In genomic region chr1:229855999-229856650, GRCh38 we compare ENCODE assay signal across 8 cellular contexts.
A peak's percentile ranks its signal among the peaks of the same experiment; 100 is the strongest.
DNase-seq lines count a peak whose midpoint lies in the region; ATAC-seq and TF ChIP-seq lines count a peak whose summit lies in the region.

No MANE protein-coding gene starts in this region.

- no peaks in the 10 kb centered on the region for H3K36me3 ChIP-seq in aorta (ENCODE audit: control insufficient read depth in 1 of 2, insufficient read depth in 2 of 2, low read length in 1 of 2)
- no peaks in the 10 kb centered on the region for H3K36me3 ChIP-seq in adrenal gland (replicated peaks in 1 of 2)

- in situ Hi-C loops in KBM-7 (cut with MboI; ENCODE audit: low pct_unique_long_range_greater_than_20kb, low sequenced_read_pairs): no loop called here

- DNase-seq in NCI-H2107 treated with DMSO at 0.1 percent for 48 hours (lab: John Stamatoyannopoulos, UW; ENCODE audit: unreplicated experiment) (peak; percentile 15), NCI-H2107 (lab: John Stamatoyannopoulos, UW) (no peak), KBM-7 (peak; percentile 56), putamen (ENCODE audit: low spot score) (peak; percentile 41), aorta (no peak), adrenal gland (no peak)
- no peak for DNase-seq in activated T-helper 2 cell treated with anti-CD3 and anti-CD28 coated beads, Interferon-gamma antibody, Interleukin-2, Interleukin-4, amounts not matched to agents 10 μg/mL and 5 μg/mL and 100 μg/mL, durations not matched to agents 14 hours and 24 hours and 36 hours (ENCODE audit: low spot score)

- peak overlapping the region; percentile 74 for H3K4me3 Mint-ChIP-seq in activated T-helper 2 cell treated with anti-CD3 and anti-CD28 coated beads, Interferon-gamma antibody, Interleukin-2, Interleukin-4, amounts not matched to agents 10 μg/mL and 5 μg/mL and 100 μg/mL, durations not matched to agents 14 hours and 24 hours and 36 hours (ENCODE audit: low read depth)

- H3K36me3 Mint-ChIP-seq in activated T-helper 2 cell treated with anti-CD3 and anti-CD28 coated beads, Interferon-gamma antibody, Interleukin-2, Interleukin-4, amounts not matched to agents 10 μg/mL and 5 μg/mL and 100 μg/mL, durations not matched to agents 14 hours and 24 hours and 36 hours (ENCODE audit: low read depth): no peaks in the 10 kb centered on the region

- H3K27ac ChIP-seq in aorta (ENCODE audit: low read depth in 1 of 2, low read length in 2 of 2): no peak overlapping the region
- H3K27ac ChIP-seq in adrenal gland: no peak overlapping the region

- peaks cover 6% of the 10 kb centered on the region for H3K27me3 Mint-ChIP-seq in activated T-helper 2 cell treated with anti-CD3 and anti-CD28 coated beads, Interferon-gamma antibody, Interleukin-2, Interleukin-4, amounts not matched to agents 10 μg/mL and 5 μg/mL and 100 μg/mL, durations not matched to agents 14 hours and 24 hours and 36 hours (ENCODE audit: low read depth)

- H3K27ac Mint-ChIP-seq in activated T-helper 2 cell treated with anti-CD3 and anti-CD28 coated beads, Interferon-gamma antibody, Interleukin-2, Interleukin-4, amounts not matched to agents 10 μg/mL and 5 μg/mL and 100 μg/mL, durations not matched to agents 14 hours and 24 hours and 36 hours: peak overlapping the region; percentile 28

- no peak for TF ChIP-seq CTCF in adrenal gland (IDR thresholded peaks at IDR 0.05)

- H3K9me3 ChIP-seq in aorta (ENCODE audit: control insufficient read depth, low read length): no peaks in the 10 kb centered on the region
- no peaks in the 10 kb centered on the region for H3K9me3 ChIP-seq in adrenal gland (replicated peaks in 1 of 3)

- no peaks in the 10 kb centered on the region for H3K9me3 Mint-ChIP-seq in activated T-helper 2 cell treated with anti-CD3 and anti-CD28 coated beads, Interferon-gamma antibody, Interleukin-2, Interleukin-4, amounts not matched to agents 10 μg/mL and 5 μg/mL and 100 μg/mL, durations not matched to agents 14 hours and 24 hours and 36 hours

- intact Hi-C loops in activated T-helper 2 cell treated with anti-CD3 and anti-CD28 coated beads, Interferon-gamma antibody, Interleukin-2, Interleukin-4, amounts not matched to agents 10 μg/mL and 5 μg/mL and 100 μg/mL, durations not matched to agents 14 hours and 24 hours and 36 hours (cut with micrococcal nuclease): no loop called here
- intact Hi-C loops in aorta (cut with DNase I) (no loop called here), adrenal gland (cut with DNase I) (no loop called here)

- ATAC-seq in GM21619 (IDR thresholded peaks at IDR 0.05; ENCODE audit: unreplicated experiment) (peak; percentile 97), aorta (ENCODE audit: low FRiP score) (no peak)

- 90 to 92% methylated on average over 7 of the region's 7 CpGs for WGBS in aorta, 2 donors
- 71 to 75% (median 71%) methylated on average over 7 of the region's 7 CpGs for WGBS in adrenal gland, 4 donors

- H3K4me3 ChIP-seq in aorta (ENCODE audit: low read length in 2 of 2) (no peak overlapping the region), adrenal gland (peak overlapping the region in 1 of 4 donors; percentile 32)

- no peak for TF ChIP-seq POLR2A in adrenal gland (IDR thresholded peaks at IDR 0.05)

- no peaks in the 10 kb centered on the region for H3K4me1 ChIP-seq in aorta (ENCODE audit: control insufficient read depth in 1 of 2, insufficient read depth in 2 of 2, low read length in 2 of 2)
- H3K4me1 ChIP-seq in adrenal gland (replicated peaks in 1 of 2): no peaks in the 10 kb centered on the region

- no peaks in the 10 kb centered on the region for H3K27me3 ChIP-seq in aorta (ENCODE audit: control insufficient read depth in 1 of 2, insufficient read depth in 2 of 2, low read length in 1 of 2)
- H3K27me3 ChIP-seq in adrenal gland: no peaks in the 10 kb centered on the region

- peaks cover 1% of the 10 kb centered on the region for H3K4me1 Mint-ChIP-seq in activated T-helper 2 cell treated with anti-CD3 and anti-CD28 coated beads, Interferon-gamma antibody, Interleukin-2, Interleukin-4, amounts not matched to agents 10 μg/mL and 5 μg/mL and 100 μg/mL, durations not matched to agents 14 hours and 24 hours and 36 hours (ENCODE audit: low read depth)

Comparison
In these comparisons a context has a peak if more than half of its experiments do, and no peak if none do; other contexts are left out.
1. DNase-seq: peak in NCI-H2107 treated with DMSO at 0.1 percent for 48 hours (single experiment), KBM-7 (single experiment) and putamen (single experiment); none in NCI-H2107 (single experiment), activated T-helper 2 cell treated with anti-CD3 and anti-CD28 coated beads, Interferon-gamma antibody, Interleukin-2, Interleukin-4, amounts not matched to agents 10 μg/mL and 5 μg/mL and 100 μg/mL, durations not matched to agents 14 hours and 24 hours and 36 hours (single experiment), aorta (0 of 2) and adrenal gland (0 of 7).